Comparison of ENCODE assay signal across 36 cellular contexts in genomic region chr10:28996345-28996744, GRCh38.
"Had no signal": no experiment of that assay in that cellular context is flagged by ENCODE, and none has a peak within 500 bp of the region (broad histone marks: within the 10 kb centered on the region; RNA-seq: fewer than 3 reads in every experiment).

No MANE protein-coding gene starts in this region.

- H3K4me3 Mint-ChIP-seq: activated naive CD4-positive, alpha-beta T cell treated with anti-CD3 and anti-CD28 coated beads for 36 hours; activated naive CD4-positive, alpha-beta T cell treated with anti-CD3 and anti-CD28 coated beads, Interleukin-2, amount 10 ng/mL, durations not matched to agents 7 days and 5 days; activated naive CD4-positive, alpha-beta T cell treated with anti-CD3 and anti-CD28 coated beads, Interleukin-2, amount 50 U/mL, for 24 hours; activated naive CD8-positive, alpha-beta T cell; activated naive CD8-positive, alpha-beta T cell treated with anti-CD3 and anti-CD28 coated beads for 36 hours; activated naive CD8-positive, alpha-beta T cell treated with anti-CD3 and anti-CD28 coated beads, Interleukin-2, amount 10 ng/mL, durations not matched to agents 7 days and 5 days; activated naive CD8-positive, alpha-beta T cell treated with anti-CD3 and anti-CD28 coated beads, Interleukin-2, amount 50 U/mL, for 24 hours; activated T-cell treated with anti-CD3 and anti-CD28 coated beads, Interleukin-2, amount 50 U/mL, for 24 hours; activated T-cell treated with anti-CD3 and anti-CD28 coated beads, Interleukin-2, amount 50 U/mL, for 4 hours; activated T-cell treated with anti-CD3 and anti-CD28 coated beads, Interleukin-2, amount 50 U/mL, for 72 hours; activated T-helper 1 cell treated with anti-CD3 and anti-CD28 coated beads, Interleukin-12 subunit alpha, Interleukin-12 subunit beta, Interleukin-2, Interleukin-4 antibody, amounts not matched to agents 30 ng/mL and 10 ng/mL and 1 ng/mL, durations not matched to agents 14 hours and 24 hours and 36 hours; activated T-helper 17 cell treated with anti-CD3 and anti-CD28 coated beads, Interleukin-2, amount 50 U/mL, for 72 hours; brain; central memory CD8-positive, alpha-beta T cell had no signal

- H3K27ac Mint-ChIP-seq: activated naive CD4-positive, alpha-beta T cell treated with anti-CD3 and anti-CD28 coated beads for 36 hours; activated naive CD4-positive, alpha-beta T cell treated with anti-CD3 and anti-CD28 coated beads, Interleukin-2, amount 10 ng/mL, durations not matched to agents 7 days and 5 days; activated naive CD4-positive, alpha-beta T cell treated with anti-CD3 and anti-CD28 coated beads, Interleukin-2, amount 50 U/mL, for 24 hours; activated naive CD4-positive, alpha-beta T cell treated with anti-CD3 and anti-CD28 coated beads, Interleukin-2, amount 50 U/mL, for 72 hours; activated naive CD8-positive, alpha-beta T cell; activated naive CD8-positive, alpha-beta T cell treated with anti-CD3 and anti-CD28 coated beads for 36 hours; activated naive CD8-positive, alpha-beta T cell treated with anti-CD3 and anti-CD28 coated beads, Interleukin-2, amount 10 ng/mL, durations not matched to agents 7 days and 5 days; activated naive CD8-positive, alpha-beta T cell treated with anti-CD3 and anti-CD28 coated beads, Interleukin-2, amount 50 U/mL, for 24 hours; activated T-cell treated with anti-CD3 and anti-CD28 coated beads, Interleukin-2, amount 50 U/mL, for 24 hours; activated T-cell treated with anti-CD3 and anti-CD28 coated beads, Interleukin-2, amount 50 U/mL, for 72 hours; activated T-helper 1 cell treated with anti-CD3 and anti-CD28 coated beads, Interleukin-12 subunit alpha, Interleukin-12 subunit beta, Interleukin-2, Interleukin-4 antibody, amounts not matched to agents 30 ng/mL and 10 ng/mL and 1 ng/mL, durations not matched to agents 14 hours and 24 hours and 36 hours; activated T-helper 17 cell treated with anti-CD3 and anti-CD28 coated beads, Interleukin-2, amount 50 U/mL, for 72 hours; activated T-helper 2 cell treated with anti-CD3 and anti-CD28 coated beads, Interferon-gamma antibody, Interleukin-2, Interleukin-4, amounts not matched to agents 10 μg/mL and 5 μg/mL and 100 μg/mL, durations not matched to agents 14 hours and 24 hours and 36 hours; brain had no signal

- H3K9me3 ChIP-seq: adrenal gland, ascending aorta, body of pancreas, breast epithelium had no signal

- ATAC-seq: activated naive CD8-positive, alpha-beta T cell treated with anti-CD3 and anti-CD28 coated beads, Interleukin-2, amount 50 U/mL, for 24 hours; activated T-cell treated with anti-CD3 and anti-CD28 coated beads, Interleukin-2, amount 50 U/mL, for 4 hours; activated T-cell treated with anti-CD3 and anti-CD28 coated beads, Interleukin-2, amount 50 U/mL, for 72 hours; activated T-helper 17 cell treated with anti-CD3 and anti-CD28 coated beads, Interleukin-2, amount 50 U/mL, for 72 hours; body of pancreas had no signal

- H3K4me1 Mint-ChIP-seq: activated naive CD4-positive, alpha-beta T cell treated with anti-CD3 and anti-CD28 coated beads, Interleukin-2, amount 10 ng/mL, durations not matched to agents 7 days and 5 days; activated naive CD4-positive, alpha-beta T cell treated with anti-CD3 and anti-CD28 coated beads, Interleukin-2, amount 50 U/mL, for 24 hours; activated naive CD8-positive, alpha-beta T cell treated with anti-CD3 and anti-CD28 coated beads, Interleukin-2, amount 10 ng/mL, durations not matched to agents 7 days and 5 days; activated naive CD8-positive, alpha-beta T cell treated with anti-CD3 and anti-CD28 coated beads, Interleukin-2, amount 50 U/mL, for 24 hours; activated T-helper 17 cell treated with anti-CD3 and anti-CD28 coated beads, Interleukin-2, amount 50 U/mL, for 72 hours; brain; central memory CD8-positive, alpha-beta T cell had no signal

- H3K36me3 Mint-ChIP-seq: activated naive CD4-positive, alpha-beta T cell treated with anti-CD3 and anti-CD28 coated beads, Interleukin-2, amount 10 ng/mL, durations not matched to agents 7 days and 5 days; activated naive CD4-positive, alpha-beta T cell treated with anti-CD3 and anti-CD28 coated beads, Interleukin-2, amount 50 U/mL, for 24 hours; activated naive CD4-positive, alpha-beta T cell treated with anti-CD3 and anti-CD28 coated beads, Interleukin-2, amount 50 U/mL, for 72 hours; activated naive CD8-positive, alpha-beta T cell; activated naive CD8-positive, alpha-beta T cell treated with anti-CD3 and anti-CD28 coated beads for 36 hours; activated naive CD8-positive, alpha-beta T cell treated with anti-CD3 and anti-CD28 coated beads, Interleukin-2, amount 10 ng/mL, durations not matched to agents 7 days and 5 days; brain had no signal

- H3K27me3 Mint-ChIP-seq: activated naive CD4-positive, alpha-beta T cell treated with anti-CD3 and anti-CD28 coated beads, Interleukin-2, amount 10 ng/mL, durations not matched to agents 7 days and 5 days had no signal

- DNase-seq: activated effector memory CD4-positive, alpha-beta T cell treated with anti-CD3 and anti-CD28 coated beads, Interleukin-2, amount 50 U/mL, for 16 hours; activated effector memory CD4-positive, alpha-beta T cell treated with Interleukin-2 at 50 U/mL for 16 hours; activated gamma-delta T cell; activated gamma-delta T cell treated with Interleukin-2 at 50 U/mL for 16 hours; activated naive CD4-positive, alpha-beta T cell; activated naive CD4-positive, alpha-beta T cell treated with anti-CD3 and anti-CD28 coated beads for 36 hours; activated naive CD4-positive, alpha-beta T cell treated with anti-CD3 and anti-CD28 coated beads, Interleukin-2, amount 10 ng/mL, durations not matched to agents 7 days and 5 days; activated naive CD4-positive, alpha-beta T cell treated with anti-CD3 and anti-CD28 coated beads, Interleukin-2, amount 50 U/mL, for 16 hours; activated naive CD4-positive, alpha-beta T cell treated with Interleukin-2 at 50 U/mL for 16 hours; activated naive CD8-positive, alpha-beta T cell treated with anti-CD3 and anti-CD28 coated beads for 36 hours; activated naive CD8-positive, alpha-beta T cell treated with anti-CD3 and anti-CD28 coated beads, Interleukin-2, amount 10 ng/mL, durations not matched to agents 7 days and 5 days; activated naive CD8-positive, alpha-beta T cell treated with anti-CD3 and anti-CD28 coated beads, Interleukin-2, amount 50 U/mL, for 24 hours; activated T-cell treated with anti-CD3 and anti-CD28 coated beads, Interleukin-2, amount 50 U/mL, for 24 hours; activated T-cell treated with anti-CD3 and anti-CD28 coated beads, Interleukin-2, amount 50 U/mL, for 4 hours; activated T-cell treated with anti-CD3 and anti-CD28 coated beads, Interleukin-2, amount 50 U/mL, for 48 hours; activated T-cell treated with anti-CD3 and anti-CD28 coated beads, Interleukin-2, amount 50 U/mL, for 72 hours; adrenal gland; amniotic stem cell; amygdala; anterior cingulate cortex; aorta; body of pancreas; brain microvascular endothelial cell; caudate nucleus; central memory CD4-positive, alpha-beta T cell; cerebellar nuclear complex had no signal

- H3K9me3 Mint-ChIP-seq: activated naive CD4-positive, alpha-beta T cell treated with anti-CD3 and anti-CD28 coated beads for 36 hours; activated naive CD4-positive, alpha-beta T cell treated with anti-CD3 and anti-CD28 coated beads, Interleukin-2, amount 10 ng/mL, durations not matched to agents 7 days and 5 days; activated naive CD4-positive, alpha-beta T cell treated with anti-CD3 and anti-CD28 coated beads, Interleukin-2, amount 50 U/mL, for 24 hours; activated naive CD4-positive, alpha-beta T cell treated with anti-CD3 and anti-CD28 coated beads, Interleukin-2, amount 50 U/mL, for 72 hours; activated naive CD8-positive, alpha-beta T cell treated with anti-CD3 and anti-CD28 coated beads for 36 hours; activated naive CD8-positive, alpha-beta T cell treated with anti-CD3 and anti-CD28 coated beads, Interleukin-2, amount 10 ng/mL, durations not matched to agents 7 days and 5 days; activated naive CD8-positive, alpha-beta T cell treated with anti-CD3 and anti-CD28 coated beads, Interleukin-2, amount 50 U/mL, for 24 hours; activated T-cell treated with anti-CD3 and anti-CD28 coated beads, Interleukin-2, amount 50 U/mL, for 24 hours; activated T-cell treated with anti-CD3 and anti-CD28 coated beads, Interleukin-2, amount 50 U/mL, for 4 hours; activated T-cell treated with anti-CD3 and anti-CD28 coated beads, Interleukin-2, amount 50 U/mL, for 72 hours; activated T-helper 1 cell treated with anti-CD3 and anti-CD28 coated beads, Interleukin-12 subunit alpha, Interleukin-12 subunit beta, Interleukin-2, Interleukin-4 antibody, amounts not matched to agents 30 ng/mL and 10 ng/mL and 1 ng/mL, durations not matched to agents 14 hours and 24 hours and 36 hours; activated T-helper 17 cell treated with anti-CD3 and anti-CD28 coated beads, Interleukin-2, amount 50 U/mL, for 72 hours; activated T-helper 2 cell treated with anti-CD3 and anti-CD28 coated beads, Interferon-gamma antibody, Interleukin-2, Interleukin-4, amounts not matched to agents 10 μg/mL and 5 μg/mL and 100 μg/mL, durations not matched to agents 14 hours and 24 hours and 36 hours had no signal
